In genomic region chr5:176596689-176597416, GRCh38 we compare ENCODE assay signal across 7 cellular contexts. TPM values are rescaled to one million over a fixed set of nuclear protein-coding genes. Genes with fewer than 3 reads are reported as not detected.
A peak's percentile ranks its signal among the peaks of the same experiment; 100 is the strongest.
DNase-seq lines count a peak whose midpoint lies in the region; ATAC-seq and TF ChIP-seq lines count a peak whose summit lies in the region.

No MANE protein-coding gene starts in this region.

- H3K4me3 Mint-ChIP-seq in activated B cell treated with CpG ODN at 0.5 μM for 24 hours (peak overlapping the region; percentile 72), mesothelial cell of epicardium (peak overlapping the region; percentile 36)

- H3K27ac Mint-ChIP-seq in activated B cell treated with CpG ODN at 0.5 μM for 24 hours (no peak overlapping the region), mesothelial cell of epicardium (no peak overlapping the region)

- peaks cover 5% of the 10 kb centered on the region; the same call in 1 of the 2 replicates for H3K9me3 ChIP-seq in Karpas-422 (ENCODE audit: low read length)

- no peak overlapping the region for H3K9ac ChIP-seq in Karpas-422 (ENCODE audit: low read length)

- H3K27ac ChIP-seq in Karpas-422 (ENCODE audit: low read length): no peak overlapping the region

- intact Hi-C loops in activated B cell treated with CpG ODN at 0.5 μM for 24 hours (cut with micrococcal nuclease): loop anchor here (2.0 kb wide), 2 partner anchors 22 to 180 kb away; partner anchors contain the start of gene CLTB

- ATAC-seq in GM21528 (IDR thresholded peaks at IDR 0.05; ENCODE audit: low FRiP score, unreplicated experiment): peak; percentile 56
- peak; percentile 80 for ATAC-seq in activated B cell treated with CpG ODN at 0.5 μM for 24 hours (ENCODE audit: low read depth)

- no peaks in the 10 kb centered on the region for H3K36me3 ChIP-seq in Karpas-422 (ENCODE audit: insufficient read depth, low read length)

- H3K79me2 ChIP-seq in Karpas-422 (ENCODE audit: low read length): no peaks in the 10 kb centered on the region

- H2AFZ ChIP-seq in Karpas-422 (ENCODE audit: low read length): no peak overlapping the region

- H3K27me3 ChIP-seq in Karpas-422 (ENCODE audit: low read length): no peaks in the 10 kb centered on the region

- H3K9me3 Mint-ChIP-seq in activated B cell treated with CpG ODN at 0.5 μM for 24 hours (no peaks in the 10 kb centered on the region), mesothelial cell of epicardium (no peaks in the 10 kb centered on the region)

- no peak overlapping the region for H3K4me3 ChIP-seq in Karpas-422 (ENCODE audit: low read length)

- peak; percentile 44 for DNase-seq in activated B cell treated with CpG ODN at 0.5 μM for 24 hours
- DNase-seq in central memory CD4-positive, alpha-beta T cell: peak; percentile 65
- DNase-seq in mesothelial cell of epicardium (ENCODE audit: low spot score in 2 of 2, unreplicated experiment in 2 of 2): no peak
- DNase-seq in stimulated activated naive CD4-positive, alpha-beta T cell treated with Interleukin-2 at 50 U/mL for 16 hours (lab: John Stamatoyannopoulos, UW): peak; percentile 57
- no peak for DNase-seq in Karpas-422
- DNase-seq in NCI-H1436 treated with DMSO at 0.1 percent for 48 hours (lab: John Stamatoyannopoulos, UW): no peak

- CTCF ChIA-PET in activated B cell treated with CpG ODN at 0.5 μM for 24 hours (lab: Charles Lee): interaction anchor here (1.2 kb wide), 1 partner anchor 33 kb away, joined by 3 read pairs; the partner anchor contains the start of genes EIF4E1B and SNCB

- TF ChIP-seq CTCF in activated B cell treated with CpG ODN at 0.5 μM for 24 hours (IDR thresholded peaks at IDR 0.05) (no peak), mesothelial cell of epicardium (IDR thresholded peaks at IDR 0.05; ENCODE audit: unreplicated experiment) (no peak)

- no peak overlapping the region for H3K4me2 ChIP-seq in Karpas-422 (ENCODE audit: low read depth, low read length, poor library complexity, severe bottlenecking)

- H3K4me1 Mint-ChIP-seq in activated B cell treated with CpG ODN at 0.5 μM for 24 hours (peaks cover 7% of the 10 kb centered on the region), mesothelial cell of epicardium (no peaks in the 10 kb centered on the region)

- H3K4me1 ChIP-seq in Karpas-422 (ENCODE audit: low read length): no peaks in the 10 kb centered on the region

- H3K9me2 ChIP-seq in Karpas-422 (replicated peaks; ENCODE audit: insufficient read depth, low read length): no peaks in the 10 kb centered on the region

- no peaks in the 10 kb centered on the region for H4K20me1 ChIP-seq in Karpas-422 (ENCODE audit: insufficient read depth, low read depth, low read length)

- POLR2A ChIA-PET in activated B cell treated with CpG ODN at 0.5 μM for 24 hours (lab: Charles Lee): no interaction called here

- H3K27me3 Mint-ChIP-seq in activated B cell treated with CpG ODN at 0.5 μM for 24 hours (peaks cover 10% of the 10 kb centered on the region), mesothelial cell of epicardium (ENCODE audit: low read depth) (peaks cover 40% of the 10 kb centered on the region)

- no peaks in the 10 kb centered on the region for H3K36me3 Mint-ChIP-seq in activated B cell treated with CpG ODN at 0.5 μM for 24 hours (ENCODE audit: low read depth)
- no peaks in the 10 kb centered on the region for H3K36me3 Mint-ChIP-seq in mesothelial cell of epicardium

RNA-seq across cellular contexts. Expression of gene GPRIN1, which starts 13.1 kb away (rescaled TPM):
- 2.8 and 3.2 TPM in 2 replicates for total RNA-seq in activated B cell treated with CpG ODN at 0.5 μM for 24 hours
- total RNA-seq in mesothelial cell of epicardium: 1.0 to 1.3 TPM (median 1.1 TPM) in 3 replicates
- total RNA-seq in Karpas-422 (2014; rRNA removed; shearing (Covaris generic); ENCODE audit: low replicate concordance): 1.9 and 4.6 TPM in 2 replicates

RNA-seq across cellular contexts. Expression of gene SNCB, which starts 33.5 kb away (rescaled TPM):
- total RNA-seq in activated B cell treated with CpG ODN at 0.5 μM for 24 hours: 0.17 TPM in 1 of 2 replicates, not detected in the other
- total RNA-seq in mesothelial cell of epicardium: not detected in 3 replicates
- total RNA-seq in Karpas-422 (2014; rRNA removed; shearing (Covaris generic); ENCODE audit: low replicate concordance): not detected in 2 replicates

RNA-seq across cellular contexts. Expression of gene EIF4E1B, which starts 33.6 kb away (rescaled TPM):
- total RNA-seq in activated B cell treated with CpG ODN at 0.5 μM for 24 hours (not detected in 2 replicates), mesothelial cell of epicardium (not detected in 3 replicates)
- not detected in 2 replicates for total RNA-seq in Karpas-422 (2014; rRNA removed; shearing (Covaris generic); ENCODE audit: low replicate concordance)

RNA-seq across cellular contexts. Expression of gene CDHR2, which starts 47.7 kb away (rescaled TPM):
- 0.31 and 0.42 TPM in 2 replicates for total RNA-seq in activated B cell treated with CpG ODN at 0.5 μM for 24 hours
- 0.45 to 1.1 TPM (median 0.50 TPM) in 3 replicates for total RNA-seq in mesothelial cell of epicardium
- 0.04 and 0.07 TPM in 2 replicates for total RNA-seq in Karpas-422 (2014; rRNA removed; shearing (Covaris generic); ENCODE audit: low replicate concordance)

RNA-seq across cellular contexts. Expression of gene TSPAN17, which starts 50.4 kb away (rescaled TPM):
- total RNA-seq in activated B cell treated with CpG ODN at 0.5 μM for 24 hours (20.7 and 27.7 TPM in 2 replicates), mesothelial cell of epicardium (47.3 to 51.1 TPM (median 47.3 TPM) in 3 replicates)
- 4.8 and 14.4 TPM in 2 replicates for total RNA-seq in Karpas-422 (2014; rRNA removed; shearing (Covaris generic); ENCODE audit: low replicate concordance)

Comparison
In these comparisons a context has a peak if more than half of its experiments do, and no peak if none do; other contexts are left out.
1. DNase-seq: peak in activated B cell treated with CpG ODN at 0.5 μM for 24 hours (single experiment), central memory CD4-positive, alpha-beta T cell (single experiment) and stimulated activated naive CD4-positive, alpha-beta T cell treated with Interleukin-2 at 50 U/mL for 16 hours (single experiment); none in mesothelial cell of epicardium (0 of 2), Karpas-422 (single experiment) and NCI-H1436 treated with DMSO at 0.1 percent for 48 hours (single experiment).